22 cellular contexts compared by ENCODE assay signal in genomic region chr6:156146891-156147290, GRCh38.
"Had no signal": no experiment of that assay in that cellular context is flagged by ENCODE, and none has a peak within 500 bp of the region (broad histone marks: within the 10 kb centered on the region; RNA-seq: fewer than 3 reads in every experiment).

No MANE protein-coding gene starts in this region.

- H3K4me1 ChIP-seq: lower lobe of right lung, parathyroid adenoma, upper lobe of right lung had no signal

- H3K27me3 Mint-ChIP-seq: activated naive CD8-positive, alpha-beta T cell treated with anti-CD3 and anti-CD28 coated beads, Interleukin-2, amount 50 U/mL, for 24 hours had no signal

- ATAC-seq: activated CD8-positive, alpha-beta T cell treated with anti-CD3 and anti-CD28 coated beads, Interleukin-2, amount 10 ng/mL, durations not matched to agents 7 days and 5 days; activated naive CD8-positive, alpha-beta T cell treated with anti-CD3 and anti-CD28 coated beads, Interleukin-2, amount 50 U/mL, for 24 hours; left lobe of liver; lower lobe of right lung; mucosa of descending colon; right cardiac atrium; upper lobe of right lung had no signal

- DNase-seq: activated CD4-positive, alpha-beta T cell treated with anti-CD3 and anti-CD28 coated beads, Interleukin-2, amount 10 ng/mL, durations not matched to agents 7 days and 5 days; activated CD4-positive, CD25-positive, alpha-beta regulatory T cell treated with anti-CD3 and anti-CD28 coated beads, Interleukin-2, amount 50 U/mL, for 72 hours; activated CD8-positive, alpha-beta T cell treated with anti-CD3 and anti-CD28 coated beads, Interleukin-2, amount 10 ng/mL, durations not matched to agents 7 days and 5 days; activated gamma-delta T cell; activated naive CD4-positive, alpha-beta T cell treated with anti-CD3 and anti-CD28 coated beads, Interleukin-2, amount 50 U/mL, for 16 hours; activated naive CD8-positive, alpha-beta T cell treated with anti-CD3 and anti-CD28 coated beads, Interleukin-2, amount 50 U/mL, for 24 hours; cerebellar nuclear complex; erythroblast; foreskin fibroblast; lower lobe of right lung; mesendoderm; mucosa of descending colon; nephron progenitor cell; nucleus accumbens; stimulated activated CD4-positive, alpha-beta T cell treated with anti-CD3 and anti-CD28 coated beads, Interleukin-4, amount 100 ng/mL, for 24 hours; stimulated activated naive CD4-positive, alpha-beta T cell treated with Interleukin-2 at 50 U/mL for 16 hours; upper lobe of right lung had no signal

- H3K4me3 Mint-ChIP-seq: activated CD4-positive, alpha-beta T cell treated with anti-CD3 and anti-CD28 coated beads, Interleukin-2, amount 10 ng/mL, durations not matched to agents 7 days and 5 days; activated CD8-positive, alpha-beta T cell treated with anti-CD3 and anti-CD28 coated beads, Interleukin-2, amount 10 ng/mL, durations not matched to agents 7 days and 5 days; activated naive CD8-positive, alpha-beta T cell treated with anti-CD3 and anti-CD28 coated beads, Interleukin-2, amount 50 U/mL, for 24 hours; activated T-helper 1 cell treated with anti-CD3 and anti-CD28 coated beads, Interleukin-12 subunit alpha, Interleukin-12 subunit beta, Interleukin-2, Interleukin-4 antibody, amounts not matched to agents 30 ng/mL and 10 ng/mL and 1 ng/mL, durations not matched to agents 14 hours and 24 hours and 36 hours; nephron progenitor cell had no signal

- H3K4me3 ChIP-seq: lower lobe of right lung, mucosa of descending colon, upper lobe of right lung had no signal

- H3K36me3 ChIP-seq: lower lobe of right lung, upper lobe of right lung had no signal

- H3K4me1 Mint-ChIP-seq: activated naive CD8-positive, alpha-beta T cell treated with anti-CD3 and anti-CD28 coated beads, Interleukin-2, amount 50 U/mL, for 24 hours; nephron progenitor cell had no signal

- H3K79me2 ChIP-seq: parathyroid adenoma had no signal

- H3K27ac Mint-ChIP-seq: activated CD4-positive, alpha-beta T cell treated with anti-CD3 and anti-CD28 coated beads, Interleukin-2, amount 10 ng/mL, durations not matched to agents 7 days and 5 days; activated CD8-positive, alpha-beta T cell treated with anti-CD3 and anti-CD28 coated beads, Interleukin-2, amount 10 ng/mL, durations not matched to agents 7 days and 5 days; activated naive CD8-positive, alpha-beta T cell treated with anti-CD3 and anti-CD28 coated beads, Interleukin-2, amount 50 U/mL, for 24 hours; activated T-helper 1 cell treated with anti-CD3 and anti-CD28 coated beads, Interleukin-12 subunit alpha, Interleukin-12 subunit beta, Interleukin-2, Interleukin-4 antibody, amounts not matched to agents 30 ng/mL and 10 ng/mL and 1 ng/mL, durations not matched to agents 14 hours and 24 hours and 36 hours; nephron progenitor cell had no signal

- H3K27me3 ChIP-seq: upper lobe of right lung had no signal

- H2AFZ ChIP-seq: parathyroid adenoma had no signal

- H3K27ac ChIP-seq: lower lobe of right lung, parathyroid adenoma, upper lobe of right lung, VCaP had no signal
